ENCODE assay signal across 20 cellular contexts in the genomic region with DNA sequence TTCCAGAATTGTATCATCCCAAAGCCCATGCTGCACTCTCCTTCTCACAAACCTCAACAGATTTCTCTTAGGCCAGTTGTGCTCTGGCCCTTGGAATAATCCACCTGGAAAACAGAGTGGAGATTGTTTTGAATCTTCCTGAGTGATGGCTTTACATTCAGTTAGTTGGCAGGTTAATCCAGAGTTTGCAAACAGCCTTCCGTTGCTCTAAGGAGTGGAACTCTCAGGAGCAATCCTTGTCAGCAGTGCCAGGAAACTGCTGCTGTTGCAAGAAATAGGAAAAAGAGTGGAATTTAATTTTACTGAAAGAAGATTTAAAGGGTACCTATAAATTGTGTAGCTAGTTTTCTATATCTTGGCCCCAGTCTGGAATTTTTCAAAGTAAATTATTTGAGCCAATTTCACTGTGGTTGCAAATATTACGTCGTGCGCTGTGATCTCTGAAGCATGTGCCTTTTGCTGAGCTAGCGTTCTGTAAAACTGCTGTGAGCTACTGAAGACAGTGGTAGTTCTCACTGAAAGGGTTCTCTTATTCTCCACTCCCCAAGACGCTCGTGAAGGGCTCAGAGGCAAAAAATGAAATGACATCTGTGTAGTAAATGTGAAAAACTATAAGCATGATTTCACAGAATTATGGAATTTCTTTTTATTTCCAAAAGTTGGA. TPM values are rescaled to one million over a fixed set of nuclear protein-coding genes. Genes with fewer than 3 reads are reported as not detected.
DNase-seq lines count a peak whose midpoint lies in the region; ATAC-seq and TF ChIP-seq lines count a peak whose summit lies in the region.
"Had no signal": no experiment of that assay in that cellular context is flagged by ENCODE, and none has a peak within 500 bp of the region (broad histone marks: within the 10 kb centered on the region; RNA-seq: fewer than 3 reads in every experiment).

No MANE protein-coding gene starts in this region.

- CTCF ChIA-PET in MCF 10A (lab: Yijun Ruan, JAX), result interaction anchor here (0.7 to 1.5 kb wide), 8 partner anchors 16 to 382 kb away, joined by 3 to 7 read pairs (median 3); no protein-coding TSS in a partner anchor
- CTCF ChIA-PET in activated CD8-positive, alpha-beta T cell treated with anti-CD3 and anti-CD28 coated beads for 36 hours (lab: Charles Lee), result interaction anchor here (0.9 kb wide), 1 partner anchor 24 kb away, joined by 3 read pairs; no protein-coding TSS in a partner anchor

- H3K27me3 ChIP-seq in breast epithelium (no peaks in the 10 kb centered on the region), hepatocyte (no peaks in the 10 kb centered on the region), thyroid gland (no peaks in the 10 kb centered on the region)
- H3K27me3 ChIP-seq: left lung, pancreas, spleen had no signal

- TF ChIP-seq CTCF in MCF 10A (IDR thresholded peaks at IDR 0.05; ENCODE audit: unreplicated experiment), result no peak
- no peak for TF ChIP-seq CTCF in breast epithelium (IDR thresholded peaks at IDR 0.05)
- no peak for TF ChIP-seq CTCF in astrocyte of the cerebellum (IDR thresholded peaks at IDR 0.05; ENCODE audit: low read depth, low read length, missing control alignments)
- no peak for TF ChIP-seq CTCF in hepatocyte (IDR thresholded peaks at IDR 0.05; ENCODE audit: poor library complexity)
- TF ChIP-seq CTCF in thyroid gland (IDR thresholded peaks at IDR 0.05), result no peak
- no peak for TF ChIP-seq CTCF in activated CD8-positive, alpha-beta T cell treated with anti-CD3 and anti-CD28 coated beads for 36 hours (IDR thresholded peaks at IDR 0.05)

- no TSS peak for BruUV-seq in MCF 10A (replicated peaks; lab: Mats Ljungman, UMichigan)

- H3K4me3 ChIP-seq in breast epithelium, result no peak overlapping the region
- H3K4me3 ChIP-seq in astrocyte of the cerebellum (ENCODE audit: low read depth, low read length), result no peak overlapping the region
- H3K4me3 ChIP-seq in hepatocyte, result no peak overlapping the region
- no peak overlapping the region for H3K4me3 ChIP-seq in thyroid gland (replicated peaks in 1 of 3)
- H3K4me3 ChIP-seq: K562, left lung, pancreas, PC-9, spleen had no signal

- no peaks in the 10 kb centered on the region for H3K27me3 Mint-ChIP-seq in MCF 10A (ENCODE audit: insufficient read depth, unreplicated experiment)
- H3K27me3 Mint-ChIP-seq in activated CD8-positive, alpha-beta T cell treated with anti-CD3 and anti-CD28 coated beads for 36 hours, result no peaks in the 10 kb centered on the region
- no peaks in the 10 kb centered on the region for H3K27me3 Mint-ChIP-seq in activated T-helper 1 cell treated with anti-CD3 and anti-CD28 coated beads, Interleukin-12 subunit alpha, Interleukin-12 subunit beta, Interleukin-2, Interleukin-4 antibody, amounts not matched to agents 30 ng/mL and 10 ng/mL and 1 ng/mL, durations not matched to agents 14 hours and 24 hours and 36 hours (ENCODE audit: insufficient read depth)

- H4K20me1 ChIP-seq in hepatocyte (ENCODE audit: insufficient read depth, poor library complexity, severe bottlenecking), result no peaks in the 10 kb centered on the region

- peak; percentile 1 for DNase-seq in MCF 10A (ENCODE audit: unreplicated experiment)
- no peak for DNase-seq in breast epithelium (ENCODE audit: low spot score in 2 of 2)
- peak; percentile 8 for DNase-seq in astrocyte of the cerebellum (ENCODE audit: low read depth)
- peak; percentile 13 for DNase-seq in hepatocyte (ENCODE audit: low spot score)
- DNase-seq in thyroid gland, result peak; percentile 15 to 17
- DNase-seq in activated CD8-positive, alpha-beta T cell treated with anti-CD3 and anti-CD28 coated beads for 36 hours, result no peak
- no peak for DNase-seq in activated T-helper 1 cell treated with anti-CD3 and anti-CD28 coated beads, Interleukin-12 subunit alpha, Interleukin-12 subunit beta, Interleukin-2, Interleukin-4 antibody, amounts not matched to agents 30 ng/mL and 10 ng/mL and 1 ng/mL, durations not matched to agents 14 hours and 24 hours and 36 hours (ENCODE audit: low spot score)
- DNase-seq: 8988T; activated CD4-positive, alpha-beta T cell treated with anti-CD3 and anti-CD28 coated beads for 4 hours; activated effector memory CD4-positive, alpha-beta T cell treated with anti-CD3 and anti-CD28 coated beads, Interleukin-2, amount 50 U/mL, for 16 hours; left lung; NCI-H2081 treated with DMSO at 0.1 percent for 48 hours; NCI-H524; pancreas; PC-9; spleen had no signal

- WGBS in hepatocyte (ENCODE audit: low lambda C conversion rate, missing lambda C conversion rate), result 50% methylated on average over 7 of the region's 7 CpGs
- 20 to 31% methylated on average over 7 of the region's 7 CpGs for WGBS in thyroid gland, 2 donors

- POLR2A ChIA-PET in MCF 10A (lab: Yijun Ruan, JAX), result interaction anchor here (1.1 to 1.9 kb wide), 6 partner anchors 19 to 263 kb away, joined by 3 to 9 read pairs (median 4); a partner anchor contains a TSS
- POLR2A ChIA-PET in activated CD8-positive, alpha-beta T cell treated with anti-CD3 and anti-CD28 coated beads for 36 hours (lab: Charles Lee), result no interaction called here

- no peak overlapping the region for H3K4me3 Mint-ChIP-seq in MCF 10A (ENCODE audit: unreplicated experiment)
- H3K4me3 Mint-ChIP-seq in activated CD8-positive, alpha-beta T cell treated with anti-CD3 and anti-CD28 coated beads for 36 hours, result no peak overlapping the region
- no peak overlapping the region for H3K4me3 Mint-ChIP-seq in activated T-helper 1 cell treated with anti-CD3 and anti-CD28 coated beads, Interleukin-12 subunit alpha, Interleukin-12 subunit beta, Interleukin-2, Interleukin-4 antibody, amounts not matched to agents 30 ng/mL and 10 ng/mL and 1 ng/mL, durations not matched to agents 14 hours and 24 hours and 36 hours

- in situ Hi-C loops in astrocyte of the cerebellum (cut with HindIII; ENCODE audit: low sequenced_read_pairs), result no loop called here

- H3K4me1 ChIP-seq in breast epithelium (no peaks in the 10 kb centered on the region), hepatocyte (ENCODE audit: insufficient read depth) (peaks cover 13% of the 10 kb centered on the region), thyroid gland (peaks cover 10 to 17% of the 10 kb centered on the region in 2 donors)
- H3K4me1 ChIP-seq: left lung, pancreas, spleen had no signal

- TF ChIP-seq POLR2A in breast epithelium (IDR thresholded peaks at IDR 0.05) (no peak), thyroid gland (IDR thresholded peaks at IDR 0.05) (no peak)

- no peak overlapping the region for H3K27ac Mint-ChIP-seq in MCF 10A (ENCODE audit: low read depth, unreplicated experiment)
- H3K27ac Mint-ChIP-seq in activated CD8-positive, alpha-beta T cell treated with anti-CD3 and anti-CD28 coated beads for 36 hours, result no peak overlapping the region
- no peak overlapping the region for H3K27ac Mint-ChIP-seq in activated T-helper 1 cell treated with anti-CD3 and anti-CD28 coated beads, Interleukin-12 subunit alpha, Interleukin-12 subunit beta, Interleukin-2, Interleukin-4 antibody, amounts not matched to agents 30 ng/mL and 10 ng/mL and 1 ng/mL, durations not matched to agents 14 hours and 24 hours and 36 hours

- H2AFZ ChIP-seq in hepatocyte, result peak overlapping the region; percentile 32
- H2AFZ ChIP-seq: PC-9 had no signal

- H3K79me2 ChIP-seq in hepatocyte, result no peaks in the 10 kb centered on the region

- H3K36me3 ChIP-seq in breast epithelium, result no peaks in the 10 kb centered on the region
- H3K36me3 ChIP-seq in hepatocyte (replicated peaks; ENCODE audit: insufficient read depth, low read depth), result no peaks in the 10 kb centered on the region
- no peaks in the 10 kb centered on the region for H3K36me3 ChIP-seq in thyroid gland
- H3K36me3 ChIP-seq: left lung, pancreas, spleen had no signal

- no peaks in the 10 kb centered on the region for H3K9me2 ChIP-seq in hepatocyte (replicated peaks; ENCODE audit: insufficient read depth)

- H3K27ac ChIP-seq in breast epithelium (no peak overlapping the region), hepatocyte (peak overlapping the region; percentile 47), thyroid gland (peak overlapping the region in 2 of 3 donors; percentile 8 to 34)
- H3K27ac ChIP-seq: C4-2B, HL-60, left lung, pancreas, PC-9, spleen had no signal

- H3K9me3 ChIP-seq in breast epithelium (no peaks in the 10 kb centered on the region), hepatocyte (ENCODE audit: low read depth) (no peaks in the 10 kb centered on the region), thyroid gland (no peaks in the 10 kb centered on the region)
- H3K9me3 ChIP-seq: left lung, pancreas, spleen had no signal

- no peaks in the 10 kb centered on the region for H3K36me3 Mint-ChIP-seq in MCF 10A (ENCODE audit: insufficient read depth, unreplicated experiment)
- H3K36me3 Mint-ChIP-seq in activated CD8-positive, alpha-beta T cell treated with anti-CD3 and anti-CD28 coated beads for 36 hours (ENCODE audit: low read depth), result no peaks in the 10 kb centered on the region
- no peaks in the 10 kb centered on the region for H3K36me3 Mint-ChIP-seq in activated T-helper 1 cell treated with anti-CD3 and anti-CD28 coated beads, Interleukin-12 subunit alpha, Interleukin-12 subunit beta, Interleukin-2, Interleukin-4 antibody, amounts not matched to agents 30 ng/mL and 10 ng/mL and 1 ng/mL, durations not matched to agents 14 hours and 24 hours and 36 hours (ENCODE audit: low read depth)

- intact Hi-C loops in MCF 10A (cut with micrococcal nuclease), result loop anchor here (5.0 kb wide), 1 partner anchor 45 kb away; no protein-coding TSS in a partner anchor
- intact Hi-C loops in breast epithelium (cut with DNase I; ENCODE audit: low total_unique reads), result no loop called here
- intact Hi-C loops in thyroid gland (cut with DNase I), result no loop called here
- intact Hi-C loops in activated CD8-positive, alpha-beta T cell treated with anti-CD3 and anti-CD28 coated beads for 36 hours (cut with micrococcal nuclease), result no loop called here
- intact Hi-C loops in activated T-helper 1 cell treated with anti-CD3 and anti-CD28 coated beads, Interleukin-12 subunit alpha, Interleukin-12 subunit beta, Interleukin-2, Interleukin-4 antibody, amounts not matched to agents 30 ng/mL and 10 ng/mL and 1 ng/mL, durations not matched to agents 14 hours and 24 hours and 36 hours (cut with micrococcal nuclease), result no loop called here

- no peaks in the 10 kb centered on the region for H3K9me3 Mint-ChIP-seq in MCF 10A (ENCODE audit: unreplicated experiment)
- no peaks in the 10 kb centered on the region for H3K9me3 Mint-ChIP-seq in activated CD8-positive, alpha-beta T cell treated with anti-CD3 and anti-CD28 coated beads for 36 hours
- H3K9me3 Mint-ChIP-seq in activated T-helper 1 cell treated with anti-CD3 and anti-CD28 coated beads, Interleukin-12 subunit alpha, Interleukin-12 subunit beta, Interleukin-2, Interleukin-4 antibody, amounts not matched to agents 30 ng/mL and 10 ng/mL and 1 ng/mL, durations not matched to agents 14 hours and 24 hours and 36 hours, result no peaks in the 10 kb centered on the region

- ATAC-seq in GM21381 (IDR thresholded peaks at IDR 0.05; ENCODE audit: unreplicated experiment), result no peak
- ATAC-seq in activated CD8-positive, alpha-beta T cell treated with anti-CD3 and anti-CD28 coated beads for 36 hours, result no peak
- ATAC-seq: K562, left lung, pancreas had no signal

- peak overlapping the region; percentile 56 for H3K4me2 ChIP-seq in hepatocyte
- H3K4me2 ChIP-seq: PC-9 had no signal

- H3K4me1 Mint-ChIP-seq in MCF 10A (ENCODE audit: insufficient read depth, unreplicated experiment), result no peaks in the 10 kb centered on the region
- no peaks in the 10 kb centered on the region for H3K4me1 Mint-ChIP-seq in activated CD8-positive, alpha-beta T cell treated with anti-CD3 and anti-CD28 coated beads for 36 hours (ENCODE audit: low read depth)
- no peaks in the 10 kb centered on the region for H3K4me1 Mint-ChIP-seq in activated T-helper 1 cell treated with anti-CD3 and anti-CD28 coated beads, Interleukin-12 subunit alpha, Interleukin-12 subunit beta, Interleukin-2, Interleukin-4 antibody, amounts not matched to agents 30 ng/mL and 10 ng/mL and 1 ng/mL, durations not matched to agents 14 hours and 24 hours and 36 hours (ENCODE audit: low read depth)

RNA-seq across cellular contexts. Expression of a gene that starts 55.5 kb away (rescaled TPM):
- total RNA-seq in MCF 10A (2022) (not detected in 2 replicates), breast epithelium (not detected), hepatocyte (36.6 and 41.9 TPM in 2 replicates), thyroid gland (not detected)
- 37.8 and 39.6 TPM in 2 replicates for polyA plus RNA-seq in hepatocyte
- not detected for total RNA-seq in activated CD8-positive, alpha-beta T cell treated with anti-CD3 and anti-CD28 coated beads for 36 hours
- total RNA-seq in activated T-helper 1 cell treated with anti-CD3 and anti-CD28 coated beads, Interleukin-12 subunit alpha, Interleukin-12 subunit beta, Interleukin-2, Interleukin-4 antibody, amounts not matched to agents 30 ng/mL and 10 ng/mL and 1 ng/mL, durations not matched to agents 14 hours and 24 hours and 36 hours, result not detected in 2 replicates
- total RNA-seq: left lung, PC-9 had no signal
- polyA plus RNA-seq: pancreas had no signal

Comparison
In these comparisons a context has a peak if more than half of its experiments do, and no peak if none do; other contexts are left out.
1. DNase-seq: peak in MCF 10A (single experiment), astrocyte of the cerebellum (single experiment), hepatocyte (single experiment) and thyroid gland (2 of 2); none in breast epithelium (0 of 2), activated CD8-positive, alpha-beta T cell treated with anti-CD3 and anti-CD28 coated beads for 36 hours (single experiment) and activated T-helper 1 cell treated with anti-CD3 and anti-CD28 coated beads, Interleukin-12 subunit alpha, Interleukin-12 subunit beta, Interleukin-2, Interleukin-4 antibody, amounts not matched to agents 30 ng/mL and 10 ng/mL and 1 ng/mL, durations not matched to agents 14 hours and 24 hours and 36 hours (single experiment).
2. H3K27ac ChIP-seq: peak in hepatocyte (single experiment) and thyroid gland (2 of 3); none in breast epithelium (0 of 2).
3. RNA of a gene that starts 55.5 kb away (total RNA-seq): 36.6 to 41.9 TPM in hepatocyte; not detected in MCF 10A, not detected in breast epithelium, not detected in thyroid gland, not detected in activated CD8-positive, alpha-beta T cell treated with anti-CD3 and anti-CD28 coated beads for 36 hours and not detected in activated T-helper 1 cell treated with anti-CD3 and anti-CD28 coated beads, Interleukin-12 subunit alpha, Interleukin-12 subunit beta, Interleukin-2, Interleukin-4 antibody, amounts not matched to agents 30 ng/mL and 10 ng/mL and 1 ng/mL, durations not matched to agents 14 hours and 24 hours and 36 hours; every median in the first group is over 10 times any median in the second.